Comparison of ENCODE assay signal across 28 cellular contexts in genomic region chr2:55802067-55802466, GRCh38.
"Had no signal": no experiment of that assay in that cellular context is flagged by ENCODE, and none has a peak within 500 bp of the region (broad histone marks: within the 10 kb centered on the region; RNA-seq: fewer than 3 reads in every experiment).

No MANE protein-coding gene starts in this region.

- H3K27me3 Mint-ChIP-seq: progenitor cell of endocrine pancreas had no signal

- H3K36me3 ChIP-seq: neural progenitor cell, ovary, right lobe of liver, sigmoid colon, stomach, thoracic aorta, thyroid gland, tibial nerve, upper lobe of left lung, vagina had no signal

- H3K27ac Mint-ChIP-seq: natural killer cell; nephron; neural progenitor cell; progenitor cell of endocrine pancreas; stimulated activated effector memory CD8-positive, alpha-beta T cell treated with anti-CD3 and anti-CD28 coated beads, Interleukin-12 subunit alpha, Interleukin-12 subunit beta, amount 100 ng/mL, for 72 hours; stimulated activated naive B cell treated with anti-CD40 and anti-IgM and Interleukin-4, amounts not matched to agents 10 μg/mL and 1 μg/mL and 100 μg/mL, for 72 hours; stimulated activated naive CD8-positive, alpha-beta T cell treated with anti-CD3 and anti-CD28 coated beads, Interleukin-15, Interleukin-2, amounts not matched to agents 100 ng/mL and 50 ng/mL, for 24 hours had no signal

- H3K4me1 ChIP-seq: neural progenitor cell, parathyroid adenoma, psoas muscle, sigmoid colon, stomach, vagina had no signal

- H3K4me1 Mint-ChIP-seq: natural killer cell; stimulated activated effector memory CD8-positive, alpha-beta T cell treated with anti-CD3 and anti-CD28 coated beads, Interleukin-12 subunit alpha, Interleukin-12 subunit beta, amount 100 ng/mL, for 72 hours; stimulated activated naive B cell treated with anti-CD40 and anti-IgM and Interleukin-4, amounts not matched to agents 10 μg/mL and 1 μg/mL and 100 μg/mL, for 72 hours had no signal

- H3K4me3 ChIP-seq: neural progenitor cell, ovary, psoas muscle, right lobe of liver, sigmoid colon, stomach, thoracic aorta, thyroid gland, tibial nerve, upper lobe of left lung, vagina had no signal

- H3K36me3 Mint-ChIP-seq: natural killer cell; neural progenitor cell; stimulated activated effector memory CD8-positive, alpha-beta T cell treated with anti-CD3 and anti-CD28 coated beads, Interleukin-12 subunit alpha, Interleukin-12 subunit beta, amount 100 ng/mL, for 72 hours; stimulated activated naive B cell treated with anti-CD40 and anti-IgM and Interleukin-4, amounts not matched to agents 10 μg/mL and 1 μg/mL and 100 μg/mL, for 72 hours had no signal

- H3K4me3 Mint-ChIP-seq: natural killer cell; nephron; neural progenitor cell; stimulated activated effector memory CD8-positive, alpha-beta T cell treated with anti-CD3 and anti-CD28 coated beads, Interleukin-12 subunit alpha, Interleukin-12 subunit beta, amount 100 ng/mL, for 72 hours; stimulated activated naive B cell treated with anti-CD40 and anti-IgM and Interleukin-4, amounts not matched to agents 10 μg/mL and 1 μg/mL and 100 μg/mL, for 72 hours; stimulated activated naive CD8-positive, alpha-beta T cell treated with anti-CD3 and anti-CD28 coated beads, Interleukin-15, Interleukin-2, amounts not matched to agents 100 ng/mL and 50 ng/mL, for 24 hours had no signal

- H3K27ac ChIP-seq: neural progenitor cell, ovary, parathyroid adenoma, psoas muscle, right lobe of liver, sigmoid colon, stomach, thoracic aorta, thyroid gland, tibial nerve, upper lobe of left lung, vagina had no signal

- H3K27me3 ChIP-seq: neural progenitor cell, ovary, right lobe of liver, sigmoid colon, stomach, thyroid gland, tibial nerve, upper lobe of left lung, vagina had no signal

- DNase-seq: natural killer cell; occipital lobe; ovary; posterior cingulate gyrus; psoas muscle; right cardiac atrium; right lobe of liver; sigmoid colon; small intestine; stimulated activated CD4-positive, alpha-beta T cell treated with anti-CD3 and anti-CD28 coated beads, Interleukin-15, amount 100 ng/mL, for 24 hours; stimulated activated CD4-positive, alpha-beta T cell treated with anti-CD3 and anti-CD28 coated beads, Interleukin-2, amount 100 ng/mL, for 24 hours; stimulated activated CD4-positive, alpha-beta T cell treated with anti-CD3 and anti-CD28 coated beads, Interleukin-2, amount 100 ng/mL, for 48 hours; stimulated activated CD4-positive, alpha-beta T cell treated with anti-CD3 and anti-CD28 coated beads, Interleukin-4, amount 100 ng/mL, for 24 hours; stimulated activated naive B cell treated with anti-CD40 and anti-IgM and Interleukin-4, amounts not matched to agents 10 μg/mL and 1 μg/mL and 100 μg/mL, for 72 hours; stimulated activated naive CD4-positive, alpha-beta T cell treated with Interleukin-2 at 50 U/mL for 16 hours; stomach; thyroid gland; trophoblast cell; upper lobe of left lung had no signal

- H3K9me3 Mint-ChIP-seq: nephron; stimulated activated effector memory CD8-positive, alpha-beta T cell treated with anti-CD3 and anti-CD28 coated beads, Interleukin-12 subunit alpha, Interleukin-12 subunit beta, amount 100 ng/mL, for 72 hours; stimulated activated naive CD8-positive, alpha-beta T cell treated with anti-CD3 and anti-CD28 coated beads, Interleukin-15, Interleukin-2, amounts not matched to agents 100 ng/mL and 50 ng/mL, for 24 hours had no signal

- ATAC-seq: natural killer cell; psoas muscle; right cardiac atrium; right lobe of liver; stimulated activated naive B cell treated with anti-CD40 and anti-IgM and Interleukin-4, amounts not matched to agents 10 μg/mL and 1 μg/mL and 100 μg/mL, for 72 hours had no signal

- H3K9me3 ChIP-seq: ovary, psoas muscle, right lobe of liver, sigmoid colon, stomach, thoracic aorta, thyroid gland, tibial nerve, upper lobe of left lung, vagina had no signal
